ENCODE assay signal across 1 cellular context in the genomic region with DNA sequence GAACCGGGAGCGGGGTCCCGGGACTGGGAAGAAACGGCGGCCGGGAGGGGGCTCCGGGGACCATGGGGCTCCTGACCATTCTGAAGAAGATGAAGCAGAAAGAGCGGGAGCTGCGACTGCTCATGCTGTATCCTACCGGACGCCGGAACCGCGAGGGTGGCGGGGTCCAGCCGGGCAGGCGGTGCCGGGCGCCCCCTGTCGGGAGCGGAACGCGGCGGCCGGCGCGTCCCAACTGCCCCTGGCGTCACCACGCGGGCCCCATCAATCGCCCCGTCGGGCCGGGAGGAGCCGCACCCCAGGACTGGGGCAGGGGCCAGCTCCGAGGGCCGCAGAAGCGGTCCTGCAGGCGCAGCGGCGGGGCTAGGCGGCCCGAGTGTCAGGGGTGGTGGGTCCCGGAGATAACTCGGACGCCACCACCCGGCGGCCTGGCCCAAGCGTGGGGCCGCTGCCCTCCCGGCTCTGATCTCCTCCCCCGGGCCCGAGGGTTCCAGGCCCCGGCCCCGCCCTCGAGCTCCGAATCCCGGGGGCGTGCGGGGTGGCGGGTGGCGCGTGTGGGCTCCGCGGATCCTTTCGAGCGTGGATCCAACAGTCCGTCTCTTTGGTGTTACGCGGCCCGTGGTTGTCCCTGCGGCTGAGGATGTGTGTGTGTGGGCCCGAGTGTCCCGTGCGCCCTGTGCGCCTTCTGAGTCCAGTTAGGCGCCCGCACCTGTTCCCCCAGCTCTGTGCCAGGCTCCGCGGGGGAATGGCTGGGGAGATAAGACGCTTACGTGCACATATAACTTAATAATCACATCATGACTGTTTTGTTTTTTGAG.
A peak's percentile ranks its signal among the peaks of the same experiment; 100 is the strongest.
TF ChIP-seq lines count a peak whose summit lies in the region.

A gene (plus strand): TSS at position 15 of the 815 bp plus-strand sequence. CDS start 48 bp downstream, at position 63.

TF ChIP-seq in HepG2, 621 proteins besides CTCF, POLR2A, EP300 and RAD21 (continued from another document and continues in another):
- TF ChIP-seq, protein P1, sequence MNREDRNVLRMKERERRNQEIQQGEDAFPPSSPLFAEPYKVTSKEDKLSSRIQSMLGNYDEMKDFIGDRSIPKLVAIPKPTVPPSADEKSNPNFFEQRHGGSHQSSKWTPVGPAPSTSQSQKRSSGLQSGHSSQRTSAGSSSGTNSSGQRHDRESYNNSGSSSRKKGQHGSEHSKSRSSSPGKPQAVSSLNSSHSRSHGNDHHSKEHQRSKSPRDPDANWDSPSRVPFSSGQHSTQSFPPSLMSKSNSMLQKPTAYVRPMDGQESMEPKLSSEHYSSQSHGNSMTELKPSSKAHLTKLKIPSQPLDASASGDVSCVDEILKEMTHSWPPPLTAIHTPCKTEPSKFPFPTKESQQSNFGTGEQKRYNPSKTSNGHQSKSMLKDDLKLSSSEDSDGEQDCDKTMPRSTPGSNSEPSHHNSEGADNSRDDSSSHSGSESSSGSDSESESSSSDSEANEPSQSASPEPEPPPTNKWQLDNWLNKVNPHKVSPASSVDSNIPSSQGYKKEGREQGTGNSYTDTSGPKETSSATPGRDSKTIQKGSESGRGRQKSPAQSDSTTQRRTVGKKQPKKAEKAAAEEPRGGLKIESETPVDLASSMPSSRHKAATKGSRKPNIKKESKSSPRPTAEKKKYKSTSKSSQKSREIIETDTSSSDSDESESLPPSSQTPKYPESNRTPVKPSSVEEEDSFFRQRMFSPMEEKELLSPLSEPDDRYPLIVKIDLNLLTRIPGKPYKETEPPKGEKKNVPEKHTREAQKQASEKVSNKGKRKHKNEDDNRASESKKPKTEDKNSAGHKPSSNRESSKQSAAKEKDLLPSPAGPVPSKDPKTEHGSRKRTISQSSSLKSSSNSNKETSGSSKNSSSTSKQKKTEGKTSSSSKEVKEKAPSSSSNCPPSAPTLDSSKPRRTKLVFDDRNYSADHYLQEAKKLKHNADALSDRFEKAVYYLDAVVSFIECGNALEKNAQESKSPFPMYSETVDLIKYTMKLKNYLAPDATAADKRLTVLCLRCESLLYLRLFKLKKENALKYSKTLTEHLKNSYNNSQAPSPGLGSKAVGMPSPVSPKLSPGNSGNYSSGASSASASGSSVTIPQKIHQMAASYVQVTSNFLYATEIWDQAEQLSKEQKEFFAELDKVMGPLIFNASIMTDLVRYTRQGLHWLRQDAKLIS (CRISPR knock-in tag; IDR thresholded peaks at IDR 0.05): no peak
- peak; percentile 83; the same call in 1 of the 2 replicates for TF ChIP-seq ZSCAN20 (CRISPR knock-in tag; IDR thresholded peaks at IDR 0.05; ENCODE audit: borderline replicate concordance)
- no peak for TF ChIP-seq ZNF3 (CRISPR knock-in tag; IDR thresholded peaks at IDR 0.05)
- TF ChIP-seq ARID2 (CRISPR knock-in tag; IDR thresholded peaks at IDR 0.05; ENCODE audit: borderline replicate concordance): no peak
- no peak for TF ChIP-seq ZNF460 (CRISPR knock-in tag; IDR thresholded peaks at IDR 0.05; ENCODE audit: borderline replicate concordance)
- no peak; the same call in 1 of the 2 replicates for TF ChIP-seq XBP1 (CRISPR knock-in tag; IDR thresholded peaks at IDR 0.05)
- TF ChIP-seq ZNF24 (IDR thresholded peaks at IDR 0.05): no peak
- TF ChIP-seq JDP2 (CRISPR knock-in tag; IDR thresholded peaks at IDR 0.05; ENCODE audit: borderline replicate concordance): no peak
- peak; percentile 5; the same call in 1 of the 2 replicates for TF ChIP-seq SALL1 (CRISPR knock-in tag; IDR thresholded peaks at IDR 0.05)
- peak; percentile 69; the same call in 1 of the 2 replicates for TF ChIP-seq ZNF101 (CRISPR knock-in tag; IDR thresholded peaks at IDR 0.05; ENCODE audit: borderline replicate concordance, low read depth)
- TF ChIP-seq, protein P2, sequence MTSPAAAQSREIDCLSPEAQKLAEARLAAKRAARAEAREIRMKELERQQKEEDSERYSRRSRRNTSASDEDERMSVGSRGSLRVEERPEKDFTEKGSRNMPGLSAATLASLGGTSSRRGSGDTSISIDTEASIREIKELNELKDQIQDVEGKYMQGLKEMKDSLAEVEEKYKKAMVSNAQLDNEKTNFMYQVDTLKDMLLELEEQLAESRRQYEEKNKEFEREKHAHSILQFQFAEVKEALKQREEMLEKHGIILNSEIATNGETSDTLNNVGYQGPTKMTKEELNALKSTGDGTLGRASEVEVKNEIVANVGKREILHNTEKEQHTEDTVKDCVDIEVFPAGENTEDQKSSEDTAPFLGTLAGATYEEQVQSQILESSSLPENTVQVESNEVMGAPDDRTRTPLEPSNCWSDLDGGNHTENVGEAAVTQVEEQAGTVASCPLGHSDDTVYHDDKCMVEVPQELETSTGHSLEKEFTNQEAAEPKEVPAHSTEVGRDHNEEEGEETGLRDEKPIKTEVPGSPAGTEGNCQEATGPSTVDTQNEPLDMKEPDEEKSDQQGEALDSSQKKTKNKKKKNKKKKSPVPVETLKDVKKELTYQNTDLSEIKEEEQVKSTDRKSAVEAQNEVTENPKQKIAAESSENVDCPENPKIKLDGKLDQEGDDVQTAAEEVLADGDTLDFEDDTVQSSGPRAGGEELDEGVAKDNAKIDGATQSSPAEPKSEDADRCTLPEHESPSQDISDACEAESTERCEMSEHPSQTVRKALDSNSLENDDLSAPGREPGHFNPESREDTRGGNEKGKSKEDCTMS (CRISPR knock-in tag; conservative IDR thresholded peaks at IDR 0.05): no peak
- TF ChIP-seq ZSCAN12 (CRISPR knock-in tag; IDR thresholded peaks at IDR 0.05): no peak
- TF ChIP-seq, protein P3, sequence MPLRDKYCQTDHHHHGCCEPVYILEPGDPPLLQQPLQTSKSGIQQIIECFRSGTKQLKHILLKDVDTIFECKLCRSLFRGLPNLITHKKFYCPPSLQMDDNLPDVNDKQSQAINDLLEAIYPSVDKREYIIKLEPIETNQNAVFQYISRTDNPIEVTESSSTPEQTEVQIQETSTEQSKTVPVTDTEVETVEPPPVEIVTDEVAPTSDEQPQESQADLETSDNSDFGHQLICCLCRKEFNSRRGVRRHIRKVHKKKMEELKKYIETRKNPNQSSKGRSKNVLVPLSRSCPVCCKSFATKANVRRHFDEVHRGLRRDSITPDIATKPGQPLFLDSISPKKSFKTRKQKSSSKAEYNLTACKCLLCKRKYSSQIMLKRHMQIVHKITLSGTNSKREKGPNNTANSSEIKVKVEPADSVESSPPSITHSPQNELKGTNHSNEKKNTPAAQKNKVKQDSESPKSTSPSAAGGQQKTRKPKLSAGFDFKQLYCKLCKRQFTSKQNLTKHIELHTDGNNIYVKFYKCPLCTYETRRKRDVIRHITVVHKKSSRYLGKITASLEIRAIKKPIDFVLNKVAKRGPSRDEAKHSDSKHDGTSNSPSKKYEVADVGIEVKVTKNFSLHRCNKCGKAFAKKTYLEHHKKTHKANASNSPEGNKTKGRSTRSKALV (CRISPR knock-in tag; IDR thresholded peaks at IDR 0.05): no peak
- TF ChIP-seq, protein P4, sequence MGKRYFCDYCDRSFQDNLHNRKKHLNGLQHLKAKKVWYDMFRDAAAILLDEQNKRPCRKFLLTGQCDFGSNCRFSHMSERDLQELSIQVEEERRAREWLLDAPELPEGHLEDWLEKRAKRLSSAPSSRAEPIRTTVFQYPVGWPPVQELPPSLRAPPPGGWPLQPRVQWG (CRISPR knock-in tag; IDR thresholded peaks at IDR 0.05; ENCODE audit: borderline replicate concordance, low read depth): no peak
- TF ChIP-seq TOPORS (CRISPR knock-in tag; IDR thresholded peaks at IDR 0.05): peak; percentile 52; the same call in 1 of the 2 replicates
- TF ChIP-seq NR2C2 (CRISPR knock-in tag; IDR thresholded peaks at IDR 0.05; ENCODE audit: borderline replicate concordance): no peak; the same call in none of the 2 replicates
- TF ChIP-seq, protein P5, sequence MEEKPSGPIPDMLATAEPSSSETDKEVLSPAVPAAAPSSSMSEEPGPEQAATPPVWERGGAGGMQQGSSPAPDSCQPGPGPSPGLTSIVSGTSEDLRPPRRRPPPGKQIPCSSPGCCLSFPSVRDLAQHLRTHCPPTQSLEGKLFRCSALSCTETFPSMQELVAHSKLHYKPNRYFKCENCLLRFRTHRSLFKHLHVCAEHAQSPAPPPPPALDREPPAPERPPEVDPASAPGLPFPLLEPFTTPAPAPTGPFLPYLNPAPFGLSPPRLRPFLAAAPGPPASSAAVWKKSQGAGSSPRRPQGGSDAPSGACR (CRISPR knock-in tag; IDR thresholded peaks at IDR 0.05): peak; percentile 56; the same call in 1 of the 2 replicates
- no peak for TF ChIP-seq IRX3 (CRISPR knock-in tag; IDR thresholded peaks at IDR 0.05; ENCODE audit: borderline replicate concordance, low read depth)
- no peak for TF ChIP-seq ZBTB7B (CRISPR knock-in tag; IDR thresholded peaks at IDR 0.05)
- TF ChIP-seq ZNF652 (CRISPR knock-in tag; IDR thresholded peaks at IDR 0.05; ENCODE audit: borderline replicate concordance, low read depth): no peak
- peak; percentile 88 for TF ChIP-seq RBFOX2 (IDR thresholded peaks at IDR 0.05; ENCODE audit: low read depth, low read length)
- no peak for TF ChIP-seq KLF15 (CRISPR knock-in tag; IDR thresholded peaks at IDR 0.05; ENCODE audit: borderline replicate concordance)
- TF ChIP-seq ZBTB8A (CRISPR knock-in tag; IDR thresholded peaks at IDR 0.05; ENCODE audit: borderline replicate concordance, low read depth): no peak; the same call in 1 of the 2 replicates
- TF ChIP-seq, protein P6, sequence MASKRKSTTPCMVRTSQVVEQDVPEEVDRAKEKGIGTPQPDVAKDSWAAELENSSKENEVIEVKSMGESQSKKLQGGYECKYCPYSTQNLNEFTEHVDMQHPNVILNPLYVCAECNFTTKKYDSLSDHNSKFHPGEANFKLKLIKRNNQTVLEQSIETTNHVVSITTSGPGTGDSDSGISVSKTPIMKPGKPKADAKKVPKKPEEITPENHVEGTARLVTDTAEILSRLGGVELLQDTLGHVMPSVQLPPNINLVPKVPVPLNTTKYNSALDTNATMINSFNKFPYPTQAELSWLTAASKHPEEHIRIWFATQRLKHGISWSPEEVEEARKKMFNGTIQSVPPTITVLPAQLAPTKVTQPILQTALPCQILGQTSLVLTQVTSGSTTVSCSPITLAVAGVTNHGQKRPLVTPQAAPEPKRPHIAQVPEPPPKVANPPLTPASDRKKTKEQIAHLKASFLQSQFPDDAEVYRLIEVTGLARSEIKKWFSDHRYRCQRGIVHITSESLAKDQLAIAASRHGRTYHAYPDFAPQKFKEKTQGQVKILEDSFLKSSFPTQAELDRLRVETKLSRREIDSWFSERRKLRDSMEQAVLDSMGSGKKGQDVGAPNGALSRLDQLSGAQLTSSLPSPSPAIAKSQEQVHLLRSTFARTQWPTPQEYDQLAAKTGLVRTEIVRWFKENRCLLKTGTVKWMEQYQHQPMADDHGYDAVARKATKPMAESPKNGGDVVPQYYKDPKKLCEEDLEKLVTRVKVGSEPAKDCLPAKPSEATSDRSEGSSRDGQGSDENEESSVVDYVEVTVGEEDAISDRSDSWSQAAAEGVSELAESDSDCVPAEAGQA (IDR thresholded peaks at IDR 0.05; ENCODE audit: low read depth): 0 out of 2 replicates have a peak, but pooled peaks have one; percentile 26
- TF ChIP-seq, protein P6 (CRISPR knock-in tag; IDR thresholded peaks at IDR 0.05; ENCODE audit: borderline replicate concordance): no peak
- TF ChIP-seq ZNF282 (IDR thresholded peaks at IDR 0.05; ENCODE audit: partially characterized antibody): no peak
- TF ChIP-seq, protein P7, sequence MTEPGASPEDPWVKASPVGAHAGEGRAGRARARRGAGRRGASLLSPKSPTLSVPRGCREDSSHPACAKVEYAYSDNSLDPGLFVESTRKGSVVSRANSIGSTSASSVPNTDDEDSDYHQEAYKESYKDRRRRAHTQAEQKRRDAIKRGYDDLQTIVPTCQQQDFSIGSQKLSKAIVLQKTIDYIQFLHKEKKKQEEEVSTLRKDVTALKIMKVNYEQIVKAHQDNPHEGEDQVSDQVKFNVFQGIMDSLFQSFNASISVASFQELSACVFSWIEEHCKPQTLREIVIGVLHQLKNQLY (CRISPR knock-in tag; IDR thresholded peaks at IDR 0.05): no peak; the same call in 1 of the 2 replicates
- peak; percentile 14; the same call in 1 of the 2 replicates for TF ChIP-seq HDAC1 (CRISPR knock-in tag; IDR thresholded peaks at IDR 0.05)
- no peak for TF ChIP-seq ZIK1 (CRISPR knock-in tag; IDR thresholded peaks at IDR 0.05; ENCODE audit: borderline replicate concordance, low read depth)
- TF ChIP-seq, protein P8, sequence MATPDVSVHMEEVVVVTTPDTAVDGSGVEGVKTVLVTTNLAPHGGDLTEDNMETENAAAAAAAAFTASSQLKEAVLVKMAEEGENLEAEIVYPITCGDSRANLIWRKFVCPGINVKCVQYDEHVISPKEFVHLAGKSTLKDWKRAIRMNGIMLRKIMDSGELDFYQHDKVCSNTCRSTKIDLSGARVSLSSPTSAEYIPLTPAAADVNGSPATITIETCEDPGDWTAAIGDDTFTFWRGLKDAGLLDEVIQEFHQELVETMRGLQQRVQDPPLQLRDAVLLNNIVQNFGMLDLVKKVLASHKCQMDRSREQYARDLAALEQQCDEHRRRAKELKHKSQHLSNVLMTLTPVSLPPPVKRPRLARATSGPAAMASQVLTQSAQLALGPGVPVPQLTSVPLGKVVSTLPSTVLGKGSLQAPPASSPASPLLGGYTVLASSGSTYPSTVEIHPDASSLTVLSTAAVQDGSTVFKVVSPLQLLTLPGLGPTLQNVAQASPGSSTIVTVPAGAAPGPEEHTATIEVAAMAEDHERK (CRISPR knock-in tag; IDR thresholded peaks at IDR 0.05; ENCODE audit: low read depth): no peak
- no peak for TF ChIP-seq SMAD9 (CRISPR knock-in tag; IDR thresholded peaks at IDR 0.05)
- TF ChIP-seq ZNF263 (CRISPR knock-in tag; IDR thresholded peaks at IDR 0.05): peak; percentile 45; the same call in 1 of the 2 replicates
- peak; percentile 72; the same call in 1 of the 2 replicates for TF ChIP-seq MEIS1 (CRISPR knock-in tag; IDR thresholded peaks at IDR 0.05; ENCODE audit: borderline replicate concordance)
- TF ChIP-seq ISX (CRISPR knock-in tag; conservative IDR thresholded peaks at IDR 0.05): 0 out of 2 replicates have a peak, but pooled peaks have one; percentile 22
- TF ChIP-seq ZNF546 (CRISPR knock-in tag; conservative IDR thresholded peaks at IDR 0.05): peak; percentile 89; the same call in 1 of the 2 replicates
- TF ChIP-seq ZNF562 (CRISPR knock-in tag; IDR thresholded peaks at IDR 0.05; ENCODE audit: borderline replicate concordance): no peak
- no peak; the same call in 1 of the 2 replicates for TF ChIP-seq DR1 (CRISPR knock-in tag; IDR thresholded peaks at IDR 0.05)
